Comparison of ENCODE assay signal across 1 cellular context in the genomic region with DNA sequence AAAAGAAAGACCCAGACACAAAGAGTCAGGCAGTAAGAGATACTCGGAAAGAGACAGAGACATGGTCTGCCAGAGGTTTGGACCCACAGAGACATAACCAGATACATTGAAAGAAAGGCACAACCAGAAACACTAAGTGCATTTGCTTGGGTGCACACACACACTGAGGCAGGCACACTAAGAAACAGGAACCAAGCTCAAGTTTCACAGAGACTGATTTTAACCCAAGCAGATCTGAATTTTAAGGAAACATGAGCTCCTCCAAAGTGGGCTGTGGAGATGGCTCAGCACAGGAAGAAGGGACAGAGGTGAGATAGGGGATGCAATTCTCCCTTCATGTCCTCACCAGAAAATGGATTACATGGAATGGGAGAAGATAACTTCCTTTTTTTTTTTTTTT.
TF ChIP-seq lines count a peak whose summit lies in the region.

No MANE protein-coding gene starts in this region.

TF ChIP-seq in H1, 55 proteins besides CTCF, POLR2A, EP300 and RAD21:
- TF ChIP-seq RNF2 (IDR thresholded peaks at IDR 0.05; ENCODE audit: borderline replicate concordance, low read depth, low read length, missing control alignments, poor library complexity, severe bottlenecking) (no peak), HDAC6 (IDR thresholded peaks at IDR 0.05; ENCODE audit: low read depth, low read length) (no peak), CBX5 (IDR thresholded peaks at IDR 0.05; ENCODE audit: low read depth, low read length) (no peak), EZH2 (IDR thresholded peaks at IDR 0.05; ENCODE audit: low read depth, low read length, severe bottlenecking) (no peak), CHD7 (IDR thresholded peaks at IDR 0.05; ENCODE audit: insufficient replicate concordance, low read length) (no peak), RFX5 (IDR thresholded peaks at IDR 0.05; ENCODE audit: borderline replicate concordance, low read depth, low read length) (no peak), CHD2 (IDR thresholded peaks at IDR 0.05; ENCODE audit: low read length) (no peak), EGR1 (IDR thresholded peaks at IDR 0.05; ENCODE audit: borderline replicate concordance, low read depth, low read length) (no peak), NRF1 (IDR thresholded peaks at IDR 0.05; ENCODE audit: low read depth, low read length) (no peak), SIN3A (conservative IDR thresholded peaks at IDR 0.05 in 1 of 2, IDR thresholded peaks at IDR 0.05 in 1 of 2; ENCODE audit: low read depth in 1 of 2, low read length in 2 of 2) (no peak), BRCA1 (IDR thresholded peaks at IDR 0.05; ENCODE audit: low read depth, low read length) (no peak), KDM4A (IDR thresholded peaks at IDR 0.05; ENCODE audit: low read depth, low read length, severe bottlenecking) (no peak), POU5F1 (IDR thresholded peaks at IDR 0.05; ENCODE audit: low read depth, low read length) (no peak), PHF8 (conservative IDR thresholded peaks at IDR 0.05; ENCODE audit: low read depth, low read length) (no peak), SIRT6 (IDR thresholded peaks at IDR 0.05; ENCODE audit: low read length) (no peak), RXRA (IDR thresholded peaks at IDR 0.05; ENCODE audit: insufficient read depth, low read depth, low read length) (no peak), SAP30 (IDR thresholded peaks at IDR 0.05; ENCODE audit: insufficient read depth, insufficient replicate concordance, low read length) (no peak)
- TF ChIP-seq, protein P1, sequence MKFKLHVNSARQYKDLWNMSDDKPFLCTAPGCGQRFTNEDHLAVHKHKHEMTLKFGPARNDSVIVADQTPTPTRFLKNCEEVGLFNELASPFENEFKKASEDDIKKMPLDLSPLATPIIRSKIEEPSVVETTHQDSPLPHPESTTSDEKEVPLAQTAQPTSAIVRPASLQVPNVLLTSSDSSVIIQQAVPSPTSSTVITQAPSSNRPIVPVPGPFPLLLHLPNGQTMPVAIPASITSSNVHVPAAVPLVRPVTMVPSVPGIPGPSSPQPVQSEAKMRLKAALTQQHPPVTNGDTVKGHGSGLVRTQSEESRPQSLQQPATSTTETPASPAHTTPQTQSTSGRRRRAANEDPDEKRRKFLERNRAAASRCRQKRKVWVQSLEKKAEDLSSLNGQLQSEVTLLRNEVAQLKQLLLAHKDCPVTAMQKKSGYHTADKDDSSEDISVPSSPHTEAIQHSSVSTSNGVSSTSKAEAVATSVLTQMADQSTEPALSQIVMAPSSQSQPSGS (IDR thresholded peaks at IDR 0.05; ENCODE audit: low read length): no peak
